32 cellular contexts compared by ENCODE assay signal in the genomic region with DNA sequence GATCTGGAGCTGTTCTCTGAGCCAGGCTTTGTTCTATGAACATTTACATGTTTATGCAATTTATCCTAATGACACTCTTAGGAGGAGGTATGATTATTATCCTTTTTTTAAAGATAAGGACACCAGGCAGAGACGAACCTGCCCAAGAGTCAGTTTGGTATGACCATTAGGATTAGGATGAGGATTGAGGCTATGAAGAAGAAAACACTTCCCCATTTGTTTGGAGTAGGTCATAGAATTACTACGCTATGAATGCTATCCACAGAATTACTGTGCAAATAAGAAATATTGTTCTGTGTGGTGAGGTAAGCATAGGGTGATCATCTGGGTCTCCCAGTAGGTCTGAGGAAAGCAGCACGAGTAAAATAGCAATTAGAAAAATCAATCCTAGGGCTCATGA. TPM values are rescaled to one million over a fixed set of nuclear protein-coding genes. Genes with fewer than 3 reads are reported as not detected.
DNase-seq lines count a peak whose midpoint lies in the region; TF ChIP-seq lines count a peak whose summit lies in the region.
"Had no signal": no experiment of that assay in that cellular context is flagged by ENCODE, and none has a peak within 500 bp of the region (broad histone marks: within the 10 kb centered on the region; RNA-seq: fewer than 3 reads in every experiment).

No MANE protein-coding gene starts in this region.

- WGBS in testis, 2 donors: 82 to 86% methylated on average over 3 of the region's 3 CpGs

- TF ChIP-seq CTCF in Loucy (conservative IDR thresholded peaks at IDR 0.05; ENCODE audit: low read length) (no peak), neutrophil (IDR thresholded peaks at IDR 0.05) (no peak), testis (IDR thresholded peaks at IDR 0.05) (no peak)

- no peaks in the 10 kb centered on the region for H3K9me3 ChIP-seq in Loucy (ENCODE audit: insufficient read depth, low read depth, low read length)
- H3K9me3 ChIP-seq in neutrophil: no peaks in the 10 kb centered on the region
- H3K9me3 ChIP-seq in testis: no peaks in the 10 kb centered on the region
- H3K9me3 ChIP-seq: BLaER1, suprapubic skin, uterus had no signal

- DNase-seq in activated CD4-positive, alpha-beta T cell treated with anti-CD3 and anti-CD28 coated beads, Interleukin-2, amount 10 ng/mL, durations not matched to agents 7 days and 5 days: no peak
- no peak for DNase-seq in activated CD4-positive, alpha-beta T cell treated with anti-CD3 and anti-CD28 coated beads, Interleukin-2, amount 50 U/mL, for 1 hour
- no peak for DNase-seq in activated T-helper 2 cell treated with anti-CD3 and anti-CD28 coated beads, Interferon-gamma antibody, Interleukin-2, Interleukin-4, amounts not matched to agents 10 μg/mL and 5 μg/mL and 100 μg/mL, durations not matched to agents 14 hours and 24 hours and 36 hours (ENCODE audit: low spot score)
- no peak for DNase-seq in testis
- DNase-seq in NCI-H345 treated with DMSO at 0.1 percent for 48 hours (lab: John Stamatoyannopoulos, UW; ENCODE audit: unreplicated experiment): no peak
- no peak for DNase-seq in NK-92 treated with Interleukin-12 subunit alpha and Interleukin-12 subunit beta, amount 100 ng/mL, for 24 hours (lab: John Stamatoyannopoulos, UW)
- DNase-seq: ACHN; activated CD8-positive, alpha-beta memory T cell treated with anti-CD3 and anti-CD28 coated beads for 24 hours; activated T-cell treated with anti-CD3 and anti-CD28 coated beads, Interleukin-2, amount 50 U/mL, for 4 hours; brain microvascular endothelial cell; effector CD4-positive, alpha-beta T cell; EL; foreskin melanocyte; H7; left colon; MM.1S; NCI-H1436 treated with DMSO at 0.1 percent for 48 hours; NCI-H226; NCI-H748 treated with DMSO at 0.1 percent for 48 hours; occipital lobe; small intestine; stimulated activated CD4-positive, alpha-beta T cell treated with anti-CD3 and anti-CD28 coated beads, Interleukin-2, amount 100 ng/mL, for 24 hours; T1000; uterus had no signal

- H3K27ac ChIP-seq in neutrophil: peak overlapping the region; percentile 83
- H3K27ac ChIP-seq in testis: no peak overlapping the region
- H3K27ac ChIP-seq: BLaER1, brain microvascular endothelial cell, RWPE1, SK-N-MC, suprapubic skin, uterus had no signal

- H3K27me3 Mint-ChIP-seq in activated CD4-positive, alpha-beta T cell treated with anti-CD3 and anti-CD28 coated beads, Interleukin-2, amount 10 ng/mL, durations not matched to agents 7 days and 5 days: no peaks in the 10 kb centered on the region
- no peaks in the 10 kb centered on the region for H3K27me3 Mint-ChIP-seq in activated T-helper 2 cell treated with anti-CD3 and anti-CD28 coated beads, Interferon-gamma antibody, Interleukin-2, Interleukin-4, amounts not matched to agents 10 μg/mL and 5 μg/mL and 100 μg/mL, durations not matched to agents 14 hours and 24 hours and 36 hours (ENCODE audit: low read depth)

- H3K27ac Mint-ChIP-seq in activated CD4-positive, alpha-beta T cell treated with anti-CD3 and anti-CD28 coated beads, Interleukin-2, amount 10 ng/mL, durations not matched to agents 7 days and 5 days: peak overlapping the region; percentile 90
- peak overlapping the region; percentile 23 for H3K27ac Mint-ChIP-seq in activated T-helper 2 cell treated with anti-CD3 and anti-CD28 coated beads, Interferon-gamma antibody, Interleukin-2, Interleukin-4, amounts not matched to agents 10 μg/mL and 5 μg/mL and 100 μg/mL, durations not matched to agents 14 hours and 24 hours and 36 hours

- peaks cover 56% of the 10 kb centered on the region for H3K4me1 Mint-ChIP-seq in activated CD4-positive, alpha-beta T cell treated with anti-CD3 and anti-CD28 coated beads, Interleukin-2, amount 10 ng/mL, durations not matched to agents 7 days and 5 days
- peaks cover 47% of the 10 kb centered on the region for H3K4me1 Mint-ChIP-seq in activated T-helper 2 cell treated with anti-CD3 and anti-CD28 coated beads, Interferon-gamma antibody, Interleukin-2, Interleukin-4, amounts not matched to agents 10 μg/mL and 5 μg/mL and 100 μg/mL, durations not matched to agents 14 hours and 24 hours and 36 hours (ENCODE audit: low read depth)

- no peaks in the 10 kb centered on the region for H3K36me3 ChIP-seq in Loucy (ENCODE audit: insufficient read depth, low read length)
- H3K36me3 ChIP-seq in neutrophil: peaks cover 57% of the 10 kb centered on the region
- no peaks in the 10 kb centered on the region for H3K36me3 ChIP-seq in testis (ENCODE audit: low read depth, missing control alignments)
- H3K36me3 ChIP-seq: BLaER1, brain microvascular endothelial cell, uterus had no signal

- intact Hi-C loops in activated T-helper 2 cell treated with anti-CD3 and anti-CD28 coated beads, Interferon-gamma antibody, Interleukin-2, Interleukin-4, amounts not matched to agents 10 μg/mL and 5 μg/mL and 100 μg/mL, durations not matched to agents 14 hours and 24 hours and 36 hours (cut with micrococcal nuclease): loop anchor here (10.0 kb wide), 1 partner anchor 564 kb away; no protein-coding TSS in a partner anchor
- intact Hi-C loops in testis (cut with DNase I; ENCODE audit: low total_unique reads): no loop called here

- POLR2A ChIA-PET in activated CD4-positive, alpha-beta T cell treated with anti-CD3 and anti-CD28 coated beads, Interleukin-2, amount 10 ng/mL, durations not matched to agents 7 days and 5 days (lab: Charles Lee): no interaction called here

- peak overlapping the region; percentile 70 for H3K4me2 ChIP-seq in Loucy (ENCODE audit: low read depth, low read length, poor library complexity, severe bottlenecking)
- H3K4me2 ChIP-seq: BLaER1 had no signal

- peak overlapping the region; percentile 62 for H3K9ac ChIP-seq in Loucy (ENCODE audit: low read depth, low read length, poor library complexity, severe bottlenecking)
- H3K9ac ChIP-seq: BLaER1 had no signal

- H3K4me3 ChIP-seq in Loucy (ENCODE audit: low read length, poor library complexity, severe bottlenecking): peak overlapping the region; percentile 63
- peak overlapping the region in 1 of 2 experiments; percentile 6 for H3K4me3 ChIP-seq in neutrophil (ENCODE audit: low read depth in 1 of 2, low read length in 1 of 2)
- H3K4me3 ChIP-seq in testis: no peak overlapping the region
- H3K4me3 ChIP-seq: BLaER1, K562, SK-N-MC, suprapubic skin, uterus had no signal

- H3K4me3 Mint-ChIP-seq in activated CD4-positive, alpha-beta T cell treated with anti-CD3 and anti-CD28 coated beads, Interleukin-2, amount 10 ng/mL, durations not matched to agents 7 days and 5 days: no peak overlapping the region
- H3K4me3 Mint-ChIP-seq in activated T-helper 2 cell treated with anti-CD3 and anti-CD28 coated beads, Interferon-gamma antibody, Interleukin-2, Interleukin-4, amounts not matched to agents 10 μg/mL and 5 μg/mL and 100 μg/mL, durations not matched to agents 14 hours and 24 hours and 36 hours (ENCODE audit: low read depth): no peak overlapping the region

- peaks cover 54% of the 10 kb centered on the region for H3K4me1 ChIP-seq in Loucy (ENCODE audit: insufficient read depth, low read length, poor library complexity, severe bottlenecking)
- peaks cover 63 to 64% of the 10 kb centered on the region in 2 experiments for H3K4me1 ChIP-seq in neutrophil (ENCODE audit: control insufficient read depth in 1 of 2, insufficient read depth in 1 of 2, low read depth in 1 of 2, low read length in 1 of 2)
- H3K4me1 ChIP-seq in testis: no peaks in the 10 kb centered on the region
- H3K4me1 ChIP-seq: BLaER1, uterus had no signal

- TF ChIP-seq POLR2A in testis (IDR thresholded peaks at IDR 0.05): no peak

- no peaks in the 10 kb centered on the region for H3K9me2 ChIP-seq in Loucy (replicated peaks; ENCODE audit: low read depth, low read length)

- H3K36me3 Mint-ChIP-seq in activated CD4-positive, alpha-beta T cell treated with anti-CD3 and anti-CD28 coated beads, Interleukin-2, amount 10 ng/mL, durations not matched to agents 7 days and 5 days (ENCODE audit: low read depth): peaks cover 77% of the 10 kb centered on the region
- peaks cover 49% of the 10 kb centered on the region for H3K36me3 Mint-ChIP-seq in activated T-helper 2 cell treated with anti-CD3 and anti-CD28 coated beads, Interferon-gamma antibody, Interleukin-2, Interleukin-4, amounts not matched to agents 10 μg/mL and 5 μg/mL and 100 μg/mL, durations not matched to agents 14 hours and 24 hours and 36 hours (ENCODE audit: low read depth)

- CTCF ChIA-PET in activated CD4-positive, alpha-beta T cell treated with anti-CD3 and anti-CD28 coated beads, Interleukin-2, amount 10 ng/mL, durations not matched to agents 7 days and 5 days (lab: Charles Lee): interaction anchor here (1.4 kb wide), 1 partner anchor 22 kb away, joined by 3 read pairs; no protein-coding TSS in a partner anchor

- no peak overlapping the region for H2AFZ ChIP-seq in Loucy (ENCODE audit: low read length)

- H3K27me3 ChIP-seq in Loucy (ENCODE audit: insufficient read depth, low read length, poor library complexity, severe bottlenecking): no peaks in the 10 kb centered on the region
- H3K27me3 ChIP-seq in neutrophil: no peaks in the 10 kb centered on the region
- H3K27me3 ChIP-seq in testis: no peaks in the 10 kb centered on the region
- H3K27me3 ChIP-seq: BLaER1, brain microvascular endothelial cell, suprapubic skin, uterus had no signal

- no peaks in the 10 kb centered on the region for H3K9me3 Mint-ChIP-seq in activated CD4-positive, alpha-beta T cell treated with anti-CD3 and anti-CD28 coated beads, Interleukin-2, amount 10 ng/mL, durations not matched to agents 7 days and 5 days
- H3K9me3 Mint-ChIP-seq in activated T-helper 2 cell treated with anti-CD3 and anti-CD28 coated beads, Interferon-gamma antibody, Interleukin-2, Interleukin-4, amounts not matched to agents 10 μg/mL and 5 μg/mL and 100 μg/mL, durations not matched to agents 14 hours and 24 hours and 36 hours: no peaks in the 10 kb centered on the region
- H3K9me3 Mint-ChIP-seq: activated T-cell treated with anti-CD3 and anti-CD28 coated beads, Interleukin-2, amount 50 U/mL, for 4 hours had no signal

- H3K79me2 ChIP-seq in Loucy (ENCODE audit: insufficient read depth, low read length): no peaks in the 10 kb centered on the region

- H4K20me1 ChIP-seq in Loucy (ENCODE audit: insufficient read depth, low read length, poor library complexity, severe bottlenecking): no peaks in the 10 kb centered on the region
- H4K20me1 ChIP-seq: BLaER1 had no signal

- H3F3A ChIP-seq in Loucy (ENCODE audit: low read depth): peaks cover 22% of the 10 kb centered on the region

RNA-seq across cellular contexts. Expression of a gene that starts 24.0 kb away (rescaled TPM):
- total RNA-seq in activated CD4-positive, alpha-beta T cell treated with anti-CD3 and anti-CD28 coated beads, Interleukin-2, amount 10 ng/mL, durations not matched to agents 7 days and 5 days: 10 to 100 TPM; 83.9 to 90.4 TPM
- total RNA-seq in activated T-helper 2 cell treated with anti-CD3 and anti-CD28 coated beads, Interferon-gamma antibody, Interleukin-2, Interleukin-4, amounts not matched to agents 10 μg/mL and 5 μg/mL and 100 μg/mL, durations not matched to agents 14 hours and 24 hours and 36 hours: 17.3 and 17.9 TPM in 2 replicates
- total RNA-seq in testis: 10 to 100 TPM; 15.4 to 17.4 TPM
- polyA plus RNA-seq in testis (ENCODE audit: insufficient read depth, low read depth, low replicate concordance): 10.4 TPM

RNA-seq across cellular contexts. Expression of a gene that starts 52.4 kb away (rescaled TPM):
- 1 to 10 TPM; 1.0 to 1.2 TPM for total RNA-seq in activated CD4-positive, alpha-beta T cell treated with anti-CD3 and anti-CD28 coated beads, Interleukin-2, amount 10 ng/mL, durations not matched to agents 7 days and 5 days
- total RNA-seq in activated T-helper 2 cell treated with anti-CD3 and anti-CD28 coated beads, Interferon-gamma antibody, Interleukin-2, Interleukin-4, amounts not matched to agents 10 μg/mL and 5 μg/mL and 100 μg/mL, durations not matched to agents 14 hours and 24 hours and 36 hours: 0.62 and 0.94 TPM in 2 replicates
- 10 to 100 TPM; 28.1 to 30.4 TPM for total RNA-seq in testis
- polyA plus RNA-seq in testis (ENCODE audit: insufficient read depth, low read depth, low replicate concordance): 11.3 TPM
- total RNA-seq: HT1080, K562 had no signal
- polyA plus RNA-seq: K562 had no signal

Comparison
In these comparisons a context has a peak if more than half of its experiments do, and no peak if none do; other contexts are left out.
1. RNA of a gene that starts 52.4 kb away (total RNA-seq): 28.1 to 30.4 TPM in testis; 1.0 to 1.2 TPM in activated CD4-positive, alpha-beta T cell treated with anti-CD3 and anti-CD28 coated beads, Interleukin-2, amount 10 ng/mL, durations not matched to agents 7 days and 5 days and 0.62 to 0.94 TPM in activated T-helper 2 cell treated with anti-CD3 and anti-CD28 coated beads, Interferon-gamma antibody, Interleukin-2, Interleukin-4, amounts not matched to agents 10 μg/mL and 5 μg/mL and 100 μg/mL, durations not matched to agents 14 hours and 24 hours and 36 hours; every median in the first group is over 10 times any median in the second.